Comparison of ENCODE assay signal across 1 cellular context in genomic region chr15:51622269-51623180, GRCh38.
TF ChIP-seq lines count a peak whose summit lies in the region.

A gene with protein sequence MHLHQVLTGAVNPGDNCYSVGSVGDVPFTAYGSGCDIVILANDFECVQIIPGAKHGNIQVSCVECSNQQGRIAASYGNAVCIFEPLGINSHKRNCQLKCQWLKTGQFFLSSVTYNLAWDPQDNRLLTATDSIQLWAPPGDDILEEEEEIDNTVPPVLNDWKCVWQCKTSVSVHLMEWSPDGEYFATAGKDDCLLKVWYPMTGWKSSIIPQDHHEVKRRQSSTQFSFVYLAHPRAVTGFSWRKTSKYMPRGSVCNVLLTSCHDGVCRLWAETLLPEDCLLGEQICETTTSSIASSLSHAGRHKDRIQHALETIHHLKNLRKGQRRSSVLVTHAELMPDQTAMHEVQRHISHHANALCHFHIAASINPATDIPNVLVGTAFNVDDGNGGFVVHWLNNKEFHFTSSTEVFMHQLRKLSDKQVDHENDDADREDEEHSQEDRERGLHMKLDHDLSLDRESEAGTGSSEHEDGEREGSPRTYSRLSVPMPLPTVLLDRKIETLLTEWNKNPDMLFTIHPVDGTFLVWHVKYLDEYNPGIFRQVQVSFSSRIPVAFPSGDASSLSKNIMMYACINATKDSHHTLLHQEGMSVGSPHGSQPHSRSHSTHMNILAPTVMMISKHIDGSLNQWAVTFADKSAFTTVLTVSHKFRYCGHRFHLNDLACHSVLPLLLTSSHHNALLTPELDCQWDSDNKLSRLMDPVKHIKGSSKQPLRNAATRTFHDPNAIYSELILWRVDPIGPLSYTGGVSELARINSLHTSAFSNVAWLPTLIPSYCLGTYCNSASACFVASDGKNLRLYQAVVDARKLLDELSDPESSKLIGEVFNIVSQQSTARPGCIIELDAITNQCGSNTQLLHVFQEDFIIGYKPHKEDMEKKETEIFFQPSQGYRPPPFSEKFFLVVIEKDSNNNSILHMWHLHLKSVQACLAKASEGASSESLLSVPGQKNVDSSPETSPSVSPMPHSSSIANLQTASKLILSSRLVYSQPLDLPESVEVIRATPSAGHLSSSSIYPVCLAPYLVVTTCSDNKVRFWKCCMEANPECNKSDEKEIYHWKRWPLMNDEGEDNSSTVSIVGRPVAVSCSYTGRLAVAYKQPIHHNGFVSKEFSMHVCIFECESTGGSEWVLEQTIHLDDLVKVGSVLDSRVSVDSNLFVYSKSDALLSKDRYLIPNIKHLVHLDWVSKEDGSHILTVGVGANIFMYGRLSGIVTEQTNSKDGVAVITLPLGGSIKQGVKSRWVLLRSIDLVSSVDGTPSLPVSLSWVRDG (N-terminal part only) (minus strand): TSS chr15:51622771. CDS start chr15:51622545, 226 bp downstream.

TF ChIP-seq in K562, 482 proteins besides CTCF, POLR2A, EP300 and RAD21 (continued from another document and continues in another):
- no peak for TF ChIP-seq ZNF778 (CRISPR knock-in tag; IDR thresholded peaks at IDR 0.05)
- TF ChIP-seq, protein P1, sequence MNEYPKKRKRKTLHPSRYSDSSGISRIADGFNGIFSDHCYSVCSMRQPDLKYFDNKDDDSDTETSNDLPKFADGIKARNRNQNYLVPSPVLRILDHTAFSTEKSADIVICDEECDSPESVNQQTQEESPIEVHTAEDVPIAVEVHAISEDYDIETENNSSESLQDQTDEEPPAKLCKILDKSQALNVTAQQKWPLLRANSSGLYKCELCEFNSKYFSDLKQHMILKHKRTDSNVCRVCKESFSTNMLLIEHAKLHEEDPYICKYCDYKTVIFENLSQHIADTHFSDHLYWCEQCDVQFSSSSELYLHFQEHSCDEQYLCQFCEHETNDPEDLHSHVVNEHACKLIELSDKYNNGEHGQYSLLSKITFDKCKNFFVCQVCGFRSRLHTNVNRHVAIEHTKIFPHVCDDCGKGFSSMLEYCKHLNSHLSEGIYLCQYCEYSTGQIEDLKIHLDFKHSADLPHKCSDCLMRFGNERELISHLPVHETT (CRISPR knock-in tag; conservative IDR thresholded peaks at IDR 0.05 in 1 of 2, IDR thresholded peaks at IDR 0.05 in 1 of 2) = no peak; a peak in 1 of 4 replicates
- TF ChIP-seq PRPF4 (IDR thresholded peaks at IDR 0.05; ENCODE audit: insufficient read depth, low read depth, low read length, poor library complexity, severe bottlenecking) = no peak
- no peak for TF ChIP-seq SRSF7 (optimal IDR thresholded peaks at IDR 0.05; ENCODE audit: low read depth, low read length)
- TF ChIP-seq, protein P2, sequence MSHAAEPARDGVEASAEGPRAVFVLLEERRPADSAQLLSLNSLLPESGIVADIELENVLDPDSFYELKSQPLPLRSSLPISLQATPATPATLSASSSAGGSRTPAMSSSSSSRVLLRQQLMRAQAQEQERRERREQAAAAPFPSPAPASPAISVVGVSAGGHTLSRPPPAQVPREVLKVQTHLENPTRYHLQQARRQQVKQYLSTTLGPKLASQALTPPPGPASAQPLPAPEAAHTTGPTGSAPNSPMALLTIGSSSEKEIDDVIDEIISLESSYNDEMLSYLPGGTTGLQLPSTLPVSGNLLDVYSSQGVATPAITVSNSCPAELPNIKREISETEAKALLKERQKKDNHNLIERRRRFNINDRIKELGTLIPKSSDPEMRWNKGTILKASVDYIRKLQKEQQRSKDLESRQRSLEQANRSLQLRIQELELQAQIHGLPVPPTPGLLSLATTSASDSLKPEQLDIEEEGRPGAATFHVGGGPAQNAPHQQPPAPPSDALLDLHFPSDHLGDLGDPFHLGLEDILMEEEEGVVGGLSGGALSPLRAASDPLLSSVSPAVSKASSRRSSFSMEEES (CRISPR knock-in tag; IDR thresholded peaks at IDR 0.05) = no peak
- TF ChIP-seq, protein P3, sequence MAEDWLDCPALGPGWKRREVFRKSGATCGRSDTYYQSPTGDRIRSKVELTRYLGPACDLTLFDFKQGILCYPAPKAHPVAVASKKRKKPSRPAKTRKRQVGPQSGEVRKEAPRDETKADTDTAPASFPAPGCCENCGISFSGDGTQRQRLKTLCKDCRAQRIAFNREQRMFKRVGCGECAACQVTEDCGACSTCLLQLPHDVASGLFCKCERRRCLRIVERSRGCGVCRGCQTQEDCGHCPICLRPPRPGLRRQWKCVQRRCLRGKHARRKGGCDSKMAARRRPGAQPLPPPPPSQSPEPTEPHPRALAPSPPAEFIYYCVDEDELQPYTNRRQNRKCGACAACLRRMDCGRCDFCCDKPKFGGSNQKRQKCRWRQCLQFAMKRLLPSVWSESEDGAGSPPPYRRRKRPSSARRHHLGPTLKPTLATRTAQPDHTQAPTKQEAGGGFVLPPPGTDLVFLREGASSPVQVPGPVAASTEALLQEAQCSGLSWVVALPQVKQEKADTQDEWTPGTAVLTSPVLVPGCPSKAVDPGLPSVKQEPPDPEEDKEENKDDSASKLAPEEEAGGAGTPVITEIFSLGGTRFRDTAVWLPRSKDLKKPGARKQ (CRISPR knock-in tag; IDR thresholded peaks at IDR 0.05) = no peak
- TF ChIP-seq GATA2 (CRISPR knock-in tag; IDR thresholded peaks at IDR 0.05) = no peak
- TF ChIP-seq CBFA2T3 (IDR thresholded peaks at IDR 0.05) = 0 out of 2 replicates have a peak, but pooled peaks have one; percentile 2
- TF ChIP-seq PHF8 (IDR thresholded peaks at IDR 0.05; ENCODE audit: borderline replicate concordance, low read length) = peak; percentile 58; the same call in 1 of the 2 replicates
- TF ChIP-seq MGA (IDR thresholded peaks at IDR 0.05) = peak; percentile 53
- TF ChIP-seq, protein P4, sequence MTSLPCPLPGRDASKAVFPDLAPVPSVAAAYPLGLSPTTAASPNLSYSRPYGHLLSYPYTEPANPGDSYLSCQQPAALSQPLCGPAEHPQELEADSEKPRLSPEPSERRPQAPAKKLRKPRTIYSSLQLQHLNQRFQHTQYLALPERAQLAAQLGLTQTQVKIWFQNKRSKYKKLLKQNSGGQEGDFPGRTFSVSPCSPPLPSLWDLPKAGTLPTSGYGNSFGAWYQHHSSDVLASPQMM (CRISPR knock-in tag; IDR thresholded peaks at IDR 0.05) = no peak
- no peak for TF ChIP-seq NR2C1 (IDR thresholded peaks at IDR 0.05)
- TF ChIP-seq NR2C1 (tag; IDR thresholded peaks at IDR 0.05) = no peak
- TF ChIP-seq ATF6 (CRISPR knock-in tag; IDR thresholded peaks at IDR 0.05) = no peak; the same call in 1 of the 2 replicates
- TF ChIP-seq ZNF589 (CRISPR knock-in tag; IDR thresholded peaks at IDR 0.05; ENCODE audit: low read depth) = peak; percentile 39; the same call in 1 of the 2 replicates
- TF ChIP-seq ILF3 (IDR thresholded peaks at IDR 0.05; ENCODE audit: borderline replicate concordance) = no peak
- TF ChIP-seq SETDB1 (IDR thresholded peaks at IDR 0.05; ENCODE audit: low read length) = no peak
- no peak for TF ChIP-seq IRF9 (tag; IDR thresholded peaks at IDR 0.05)
- no peak for TF ChIP-seq ERF (CRISPR knock-in tag; IDR thresholded peaks at IDR 0.05)
- TF ChIP-seq ZNF561 (CRISPR knock-in tag; conservative IDR thresholded peaks at IDR 0.05) = no peak
- no peak for TF ChIP-seq ZNF77 (CRISPR knock-in tag; IDR thresholded peaks at IDR 0.05)
- TF ChIP-seq, protein P5, sequence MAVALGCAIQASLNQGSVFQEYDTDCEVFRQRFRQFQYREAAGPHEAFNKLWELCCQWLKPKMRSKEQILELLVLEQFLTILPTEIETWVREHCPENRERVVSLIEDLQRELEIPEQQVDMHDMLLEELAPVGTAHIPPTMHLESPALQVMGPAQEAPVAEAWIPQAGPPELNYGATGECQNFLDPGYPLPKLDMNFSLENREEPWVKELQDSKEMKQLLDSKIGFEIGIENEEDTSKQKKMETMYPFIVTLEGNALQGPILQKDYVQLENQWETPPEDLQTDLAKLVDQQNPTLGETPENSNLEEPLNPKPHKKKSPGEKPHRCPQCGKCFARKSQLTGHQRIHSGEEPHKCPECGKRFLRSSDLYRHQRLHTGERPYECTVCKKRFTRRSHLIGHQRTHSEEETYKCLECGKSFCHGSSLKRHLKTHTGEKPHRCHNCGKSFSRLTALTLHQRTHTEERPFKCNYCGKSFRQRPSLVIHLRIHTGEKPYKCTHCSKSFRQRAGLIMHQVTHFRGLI (CRISPR knock-in tag; IDR thresholded peaks at IDR 0.05) = no peak
- no peak for TF ChIP-seq ZNF124 (CRISPR knock-in tag; IDR thresholded peaks at IDR 0.05)
